In the genomic region with DNA sequence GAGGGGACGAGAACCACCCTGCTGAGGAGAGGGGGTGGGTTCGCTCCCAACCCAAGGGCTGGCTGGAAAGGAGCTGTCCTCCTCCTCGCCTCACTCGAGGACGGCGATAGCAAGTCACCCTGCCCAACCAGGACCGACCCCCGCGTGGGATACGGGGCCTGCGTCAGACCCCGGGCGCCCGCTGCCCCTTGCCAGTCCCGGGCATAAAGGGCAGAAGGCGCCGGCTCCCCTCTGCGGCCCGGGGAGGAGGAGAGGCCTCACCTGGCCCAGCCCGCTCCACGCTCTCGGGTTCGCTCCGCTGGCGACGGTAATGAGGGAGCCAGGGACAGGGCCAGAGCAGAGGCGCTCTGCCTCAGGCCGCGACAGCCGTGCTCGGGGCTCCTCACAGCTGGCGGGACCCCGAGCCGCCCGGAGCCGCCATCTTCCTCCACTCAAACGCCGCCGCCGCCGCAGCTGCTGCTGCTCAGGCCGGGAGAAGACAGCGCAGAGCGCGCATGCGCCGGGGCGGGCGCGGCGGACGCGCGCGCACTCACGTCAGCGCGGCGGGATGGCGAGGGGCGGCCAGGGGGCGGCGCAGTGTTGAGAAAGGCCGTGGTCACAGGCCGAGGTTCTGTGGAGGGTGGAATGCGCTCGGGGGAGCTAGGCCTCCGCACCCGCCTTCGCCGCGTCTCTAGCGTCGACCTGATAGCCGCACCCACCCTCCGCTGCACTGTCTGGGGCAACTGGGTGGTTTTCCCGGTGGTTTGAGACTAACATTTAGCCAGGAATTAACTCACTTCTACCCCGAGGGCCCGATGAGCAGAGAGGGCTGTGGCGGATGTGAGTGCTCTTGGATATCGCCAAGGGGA, we compare ENCODE assay signal across 8 cellular contexts. TPM values are rescaled to one million over a fixed set of nuclear protein-coding genes. Genes with fewer than 3 reads are reported as not detected.
DNase-seq lines count a peak whose midpoint lies in the region; ATAC-seq lines count a peak whose summit lies in the region.

Gene FBXO42, minus strand, starts transcription at position 487 of the 848 bp plus-strand sequence. CDS start 37,062 bp downstream, outside the sequence.

- peak; percentile 80 for ATAC-seq in GM21390 (IDR thresholded peaks at IDR 0.05; ENCODE audit: unreplicated experiment)

- peak; percentile 92 for DNase-seq in Caki2 (ENCODE audit: low read depth)
- DNase-seq in NOMO-1 treated with dmso at 0.1 percent for 144 hours (lab: John Stamatoyannopoulos, UW; ENCODE audit: unreplicated experiment): peak; percentile 83
- DNase-seq in activated CD8-positive, alpha-beta memory T cell treated with anti-CD3 and anti-CD28 coated beads for 48 hours (ENCODE audit: low read depth in 2 of 3, low spot score in 2 of 3): peak; percentile 82 to 92 (median 86)
- DNase-seq in mesenteric fat pad (ENCODE audit: low spot score): peak; percentile 97
- DNase-seq in stimulated activated CD8-positive, alpha-beta memory T cell treated with anti-CD3 and anti-CD28 coated beads, Interleukin-15, amount 100 ng/mL, for 24 hours (ENCODE audit: low read depth): peak; percentile 85

- peak within 1 kb of the TSS; percentile 79 for H3K27ac ChIP-seq in HUES48 (ENCODE audit: low read depth, low read length)

- peak within 1 kb of the TSS; percentile 88 for H3K4me3 ChIP-seq in HUES48 (ENCODE audit: low read depth, low read length)
- H3K4me3 ChIP-seq in endocrine pancreas (ENCODE audit: control insufficient read depth, insufficient read depth, low read length): peak within 1 kb of the TSS; percentile 96

- peak within 1 kb of the TSS; percentile 80 for H3K9ac ChIP-seq in HUES48 (ENCODE audit: low read depth, low read length)
- H3K9ac ChIP-seq in endocrine pancreas (ENCODE audit: control insufficient read depth, insufficient read depth, low read length): peak within 1 kb of the TSS; percentile 98

- H3K27me3 ChIP-seq in HUES48 (ENCODE audit: control insufficient read depth, insufficient read depth, low read length) (no peaks in the 10 kb centered on the region), endocrine pancreas (ENCODE audit: control insufficient read depth, insufficient read depth, low read length) (no peaks in the 10 kb centered on the region)

- H3K9me3 ChIP-seq in HUES48 (ENCODE audit: control insufficient read depth, insufficient read depth, low read length) (no peaks in the 10 kb centered on the region), endocrine pancreas (ENCODE audit: control insufficient read depth, low read length) (no peaks in the 10 kb centered on the region)

- peaks cover 11% of the 10 kb centered on the region for H3K4me1 ChIP-seq in HUES48 (ENCODE audit: control insufficient read depth, insufficient read depth, low read length)
- peaks cover 13% of the 10 kb centered on the region for H3K4me1 ChIP-seq in endocrine pancreas (ENCODE audit: control insufficient read depth, insufficient read depth, low read length)

- H3K36me3 ChIP-seq in HUES48 (ENCODE audit: control insufficient read depth, insufficient read depth, low read length) (no peaks in the 10 kb centered on the region), endocrine pancreas (ENCODE audit: control insufficient read depth, insufficient read depth, low read length) (no peaks in the 10 kb centered on the region)

- in situ Hi-C loops in Caki2 (cut with HindIII; ENCODE audit: low pct_unique_long_range_greater_than_20kb, low sequenced_read_pairs): no loop called here

RNA-seq across cellular contexts. Expression of gene FBXO42, which starts in this region (rescaled TPM):
- total RNA-seq in Caki2 (2014; rRNA removed; shearing (Covaris generic); ENCODE audit: low replicate concordance): 11.4 and 24.2 TPM in 2 replicates
- 16.1 TPM for total RNA-seq in mesenteric fat pad

Comparison
In these comparisons a context has a peak if more than half of its experiments do, and no peak if none do; other contexts are left out.
1. Peak in every context shown above with its lines: DNase-seq, ATAC-seq, H3K4me3 ChIP-seq and H3K27ac ChIP-seq.